Comparison of ENCODE assay signal across 15 cellular contexts in the genomic region with DNA sequence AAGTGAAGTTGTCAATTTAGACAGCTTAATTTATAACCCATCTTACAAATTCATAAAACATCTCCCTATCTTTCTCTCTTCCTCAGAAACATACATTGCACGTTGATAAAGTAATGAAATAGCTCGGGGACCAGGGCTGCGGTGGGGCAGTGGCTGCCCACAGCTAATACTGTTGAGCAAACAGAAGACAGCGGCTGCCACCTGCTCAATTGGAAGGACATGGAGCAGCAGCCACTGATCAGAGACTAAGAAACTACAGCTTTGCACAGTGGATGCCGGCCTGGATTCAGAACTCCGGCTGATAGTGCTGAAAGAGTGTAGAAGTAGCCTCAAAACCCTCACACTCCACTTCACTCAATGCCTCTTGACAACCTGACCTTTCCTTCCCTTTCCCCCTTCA.
"Had no signal": no experiment of that assay in that cellular context is flagged by ENCODE, and none has a peak within 500 bp of the region (broad histone marks: within the 10 kb centered on the region; RNA-seq: fewer than 3 reads in every experiment).

No MANE protein-coding gene starts in this region.

- H3K36me3 ChIP-seq: esophagus squamous epithelium, gastroesophageal sphincter, ovary, thyroid gland, upper lobe of right lung, vagina had no signal

- H3K4me1 ChIP-seq: esophagus squamous epithelium, gastroesophageal sphincter, thyroid gland, upper lobe of right lung, vagina had no signal

- H3K27me3 ChIP-seq: ovary, thyroid gland, upper lobe of right lung, vagina had no signal

- H3K27ac ChIP-seq: esophagus squamous epithelium, gastroesophageal sphincter, ovary, thyroid gland, upper lobe of right lung, vagina had no signal

- H3K9me3 ChIP-seq: esophagus squamous epithelium, gastroesophageal sphincter, ovary, thyroid gland, upper lobe of right lung, vagina had no signal

- DNase-seq: esophagus squamous epithelium; foreskin fibroblast; glutamatergic neuron; left ventricle myocardium superior; natural killer cell; ovary; right cardiac atrium; stimulated activated CD4-positive, alpha-beta T cell treated with anti-CD3 and anti-CD28 coated beads, Interleukin-2, amount 100 ng/mL, for 48 hours; stimulated activated naive CD4-positive, alpha-beta T cell treated with Interleukin-2 at 50 U/mL for 16 hours; thyroid gland; upper lobe of right lung had no signal

- H3K4me3 ChIP-seq: esophagus squamous epithelium, gastroesophageal sphincter, lung, ovary, smooth muscle cell, thyroid gland, upper lobe of right lung, vagina had no signal
